ENCODE assay signal across 11 cellular contexts in genomic region chr13:74131206-74131605, GRCh38. TPM values are rescaled to one million over a fixed set of nuclear protein-coding genes. Genes with fewer than 3 reads are reported as not detected.
DNase-seq lines count a peak whose midpoint lies in the region; ATAC-seq, FAIRE-seq and TF ChIP-seq lines count a peak whose summit lies in the region.
"Had no signal": no experiment of that assay in that cellular context is flagged by ENCODE, and none has a peak within 500 bp of the region (broad histone marks: within the 10 kb centered on the region; RNA-seq: fewer than 3 reads in every experiment).

No MANE protein-coding gene starts in this region.

- no peak overlapping the region for H3K27ac ChIP-seq in ACC112 (ENCODE audit: low read depth, low read length)
- H3K27ac ChIP-seq in GM23248 = no peak overlapping the region
- H3K27ac ChIP-seq in pancreas = no peak overlapping the region

- H3K4me3 ChIP-seq in ACC112 (ENCODE audit: low read depth, low read length) (peak overlapping the region; percentile 90), GM23248 (peak overlapping the region; percentile 97), pancreas (no peak overlapping the region)
- H3K4me3 ChIP-seq: K562 had no signal

- in situ Hi-C loops in GM23248 (cut with MboI) = no loop called here

- H3K27me3 ChIP-seq in ACC112 (ENCODE audit: insufficient read depth, low read length) (no peaks in the 10 kb centered on the region), GM23248 (replicated peaks; ENCODE audit: insufficient read depth) (no peaks in the 10 kb centered on the region), pancreas (no peaks in the 10 kb centered on the region)
- H3K27me3 ChIP-seq: SJSA1 had no signal

- peak overlapping the region; percentile 55 to 98 (median 76) for H3K4me3 Mint-ChIP-seq in brain
- peak overlapping the region; percentile 98 for H3K4me3 Mint-ChIP-seq in natural killer cell treated with Interleukin-12 subunit alpha and Interleukin-12 subunit beta and Interleukin-15 and Interleukin-18, amount 100 ng/mL, for 72 hours

- H2AFZ ChIP-seq in ACC112 (ENCODE audit: low read length, unreplicated experiment) (no peak overlapping the region), GM23248 (no peak overlapping the region)

- H4K20me1 ChIP-seq in GM23248 (ENCODE audit: insufficient read depth) = no peaks in the 10 kb centered on the region

- peaks cover 23% of the 10 kb centered on the region for H3K27me3 Mint-ChIP-seq in brain
- no peaks in the 10 kb centered on the region for H3K27me3 Mint-ChIP-seq in natural killer cell treated with Interleukin-12 subunit alpha and Interleukin-12 subunit beta and Interleukin-15 and Interleukin-18, amount 100 ng/mL, for 72 hours

- peaks cover 40% of the 10 kb centered on the region for H3K4me1 ChIP-seq in ACC112 (ENCODE audit: control insufficient read depth, insufficient read depth, low read length, unreplicated experiment)
- peaks cover 53% of the 10 kb centered on the region for H3K4me1 ChIP-seq in GM23248 (ENCODE audit: insufficient read depth)
- peaks cover 0 to 7% (median 0%) of the 10 kb centered on the region in 3 donors for H3K4me1 ChIP-seq in pancreas

- DNase-seq in GM23248 (no peak), pancreas (no peak), HTR-8/SVneo (ENCODE audit: insufficient read length, low spot score) (no peak)
- DNase-seq in natural killer cell treated with Interleukin-12 subunit alpha and Interleukin-12 subunit beta and Interleukin-15 and Interleukin-18, amount 100 ng/mL, for 72 hours (ENCODE audit: low spot score) = no peak
- DNase-seq in stimulated activated CD4-positive, alpha-beta T cell treated with anti-CD3 and anti-CD28 coated beads, Interleukin-12 subunit alpha, Interleukin-12 subunit beta, amount 100 ng/mL, for 4 hours = no peak
- DNase-seq: NCI-H226 had no signal

- no peak for ATAC-seq in natural killer cell treated with Interleukin-12 subunit alpha and Interleukin-12 subunit beta and Interleukin-15 and Interleukin-18, amount 100 ng/mL, for 72 hours
- no peak for ATAC-seq in pancreas
- no peak for ATAC-seq in HG03565 (IDR thresholded peaks at IDR 0.05; ENCODE audit: unreplicated experiment)
- ATAC-seq: K562 had no signal

- H3K4me2 ChIP-seq in GM23248 (ENCODE audit: unreplicated experiment) = peak overlapping the region; percentile 92

- TF ChIP-seq CTCF in brain (conservative IDR thresholded peaks at IDR 0.05) (no peak), pancreas (IDR thresholded peaks at IDR 0.05) (no peak)

- H3K9me3 ChIP-seq in GM23248 (ENCODE audit: low read depth) (no peaks in the 10 kb centered on the region), pancreas (no peaks in the 10 kb centered on the region)
- H3K9me3 ChIP-seq: SJSA1 had no signal

- intact Hi-C loops in pancreas (cut with DNase I) = no loop called here

- H3F3A ChIP-seq in GM23248 (ENCODE audit: insufficient read depth) = peaks cover 59% of the 10 kb centered on the region

- WGBS in GM23248 (ENCODE audit: low coverage in 1 of 2, low lambda C conversion rate in 2 of 2, missing lambda C conversion rate in 2 of 2), 2 experiments = 61 to 69% methylated on average over 3 of the region's 3 CpGs
- 21 to 23% methylated on average over 3 of the region's 3 CpGs for WGBS in pancreas, 2 donors

- FAIRE-seq in pancreas (lab: Jason Lieb, UNC) = no peak
- FAIRE-seq in HTR-8/SVneo (lab: Jason Lieb, UNC) = no peak
- FAIRE-seq: K562 had no signal

- no peaks in the 10 kb centered on the region for H3K36me3 Mint-ChIP-seq in brain
- no peaks in the 10 kb centered on the region for H3K36me3 Mint-ChIP-seq in natural killer cell treated with Interleukin-12 subunit alpha and Interleukin-12 subunit beta and Interleukin-15 and Interleukin-18, amount 100 ng/mL, for 72 hours

- peaks cover 59% of the 10 kb centered on the region for H3K4me1 Mint-ChIP-seq in brain
- peaks cover 41 to 57% of the 10 kb centered on the region in 2 donors for H3K4me1 Mint-ChIP-seq in natural killer cell treated with Interleukin-12 subunit alpha and Interleukin-12 subunit beta and Interleukin-15 and Interleukin-18, amount 100 ng/mL, for 72 hours (ENCODE audit: low read depth in 2 of 2)

- peak overlapping the region; percentile 89 for H3K9ac ChIP-seq in GM23248

- H3K9me3 Mint-ChIP-seq in brain = no peaks in the 10 kb centered on the region
- H3K9me3 Mint-ChIP-seq in natural killer cell treated with Interleukin-12 subunit alpha and Interleukin-12 subunit beta and Interleukin-15 and Interleukin-18, amount 100 ng/mL, for 72 hours = no peaks in the 10 kb centered on the region

- H3K36me3 ChIP-seq in ACC112 (ENCODE audit: insufficient read depth, low read length) (no peaks in the 10 kb centered on the region), GM23248 (ENCODE audit: low read depth) (no peaks in the 10 kb centered on the region), pancreas (no peaks in the 10 kb centered on the region)

- H3K27ac Mint-ChIP-seq in brain = peak overlapping the region in 4 of 5 experiments; percentile 32 to 99 (median 63)
- peak overlapping the region; percentile 89 to 96 for H3K27ac Mint-ChIP-seq in natural killer cell treated with Interleukin-12 subunit alpha and Interleukin-12 subunit beta and Interleukin-15 and Interleukin-18, amount 100 ng/mL, for 72 hours

- H3K9me2 ChIP-seq in GM23248 (ENCODE audit: insufficient read depth) = no peaks in the 10 kb centered on the region

- H3K79me2 ChIP-seq in ACC112 (ENCODE audit: control insufficient read depth, insufficient read depth, low read length, unreplicated experiment) (peaks cover 59% of the 10 kb centered on the region), GM23248 (ENCODE audit: insufficient read depth) (peaks cover 76% of the 10 kb centered on the region)

RNA-seq across cellular contexts. Expression of gene KLF12, which starts 3.0 kb away (rescaled TPM):
- 17.3 and 19.8 TPM in 2 replicates for total RNA-seq in GM23248 (2014; rRNA removed; shearing (Covaris generic))
- polyA plus RNA-seq in GM23248 (2016; fragmentation: Nextera tagmentation; extraction: Ambion mirVana) (12.2 and 12.8 TPM in 2 replicates), brain (ENCODE audit: insufficient read depth, low read depth, low replicate concordance) (4.1 TPM), pancreas (1 to 10 TPM in 1 of 2 donors, under 1 TPM in 1; 0.46 to 1.5 TPM)
- 10 to 100 TPM; 11.5 to 16.0 TPM for total RNA-seq in natural killer cell treated with Interleukin-12 subunit alpha and Interleukin-12 subunit beta and Interleukin-15 and Interleukin-18, amount 100 ng/mL, for 72 hours
- total RNA-seq in pancreas = 1 to 10 TPM in 4 of 6 donors, under 1 TPM in 2; 0.82 to 5.2 (median 1.7) TPM

Comparison
In these comparisons a context has a peak if more than half of its experiments do, and no peak if none do; other contexts are left out.
1. H3K4me3 ChIP-seq: peak in ACC112 (single experiment) and GM23248 (single experiment); none in pancreas (0 of 4).